In genomic region chr3:126375835-126376331, GRCh38 we compare ENCODE assay signal across 30 cellular contexts. TPM values are rescaled to one million over a fixed set of nuclear protein-coding genes. Genes with fewer than 3 reads are reported as not detected.
DNase-seq lines count a peak whose midpoint lies in the region; ATAC-seq and TF ChIP-seq lines count a peak whose summit lies in the region.
"Had no signal": no experiment of that assay in that cellular context is flagged by ENCODE, and none has a peak within 500 bp of the region (broad histone marks: within the 10 kb centered on the region; RNA-seq: fewer than 3 reads in every experiment).

No MANE protein-coding gene starts in this region.

- POLR2A ChIA-PET in WTC11 (lab: Charles Lee) = no interaction called here

- TF ChIP-seq POLR2A in right lobe of liver (IDR thresholded peaks at IDR 0.05) (no peak), suprapubic skin (IDR thresholded peaks at IDR 0.05) (no peak)

- H3K36me3 ChIP-seq in H7 (replicated peaks; ENCODE audit: control insufficient read depth, insufficient read depth, low read length) (no peaks in the 10 kb centered on the region), right lobe of liver (no peaks in the 10 kb centered on the region), suprapubic skin (no peaks in the 10 kb centered on the region)
- H3K36me3 ChIP-seq: uterus, WERI-Rb-1 had no signal

- H3K27me3 ChIP-seq in H7 (ENCODE audit: control insufficient read depth, insufficient read depth, low read length) (no peaks in the 10 kb centered on the region), right lobe of liver (no peaks in the 10 kb centered on the region), suprapubic skin (peaks cover 10% of the 10 kb centered on the region)
- H3K27me3 ChIP-seq: testis, uterus had no signal

- TF ChIP-seq EP300 in suprapubic skin (IDR thresholded peaks at IDR 0.05) = no peak

- peaks cover 20% of the 10 kb centered on the region for H3K4me1 Mint-ChIP-seq in WTC11
- H3K4me1 Mint-ChIP-seq: activated naive CD8-positive, alpha-beta T cell treated with anti-CD3 and anti-CD28 coated beads, Interleukin-2, amount 50 U/mL, for 24 hours had no signal

- H3K27ac ChIP-seq in right lobe of liver (no peak overlapping the region), suprapubic skin (no peak overlapping the region)
- H3K27ac ChIP-seq: HL-60, testis, WERI-Rb-1 had no signal

- 92% methylated on average over 6 of the region's 13 CpGs for WGBS in right lobe of liver (ENCODE audit: insufficient coverage, low coverage, low lambda C conversion rate, missing lambda C conversion rate)
- WGBS in suprapubic skin = 87% methylated on average over 9 of the region's 13 CpGs

- H3K4me3 Mint-ChIP-seq in WTC11 = no peak overlapping the region
- H3K4me3 Mint-ChIP-seq: activated naive CD8-positive, alpha-beta T cell treated with anti-CD3 and anti-CD28 coated beads, Interleukin-2, amount 50 U/mL, for 24 hours; naive thymus-derived CD4-positive, alpha-beta T cell had no signal

- no peak overlapping the region for H3K4me3 ChIP-seq in H7 (ENCODE audit: insufficient read depth, low read depth, low read length)
- no peak overlapping the region for H3K4me3 ChIP-seq in right lobe of liver
- no peak overlapping the region for H3K4me3 ChIP-seq in suprapubic skin
- H3K4me3 ChIP-seq: GM12878, skin epidermis, testis, uterus had no signal

- CTCF ChIA-PET in WTC11 (lab: Charles Lee) = interaction anchor here (0.9 to 1.0 kb wide), 2 partner anchors 13 to 242 kb away, joined by 3 to 4 read pairs; no protein-coding TSS in a partner anchor

- DNase-seq in H7 = peak; percentile 57
- DNase-seq in WTC11 (ENCODE audit: low spot score) = peak; percentile 11
- peak in 2 of 3 donors; percentile 34 to 43 for DNase-seq in right lobe of liver
- peak; percentile 44 to 71 for DNase-seq in suprapubic skin (ENCODE audit: low spot score in 2 of 2)
- no peak for DNase-seq in glomerular visceral epithelial cell (ENCODE audit: extremely low spot score)
- no peak for DNase-seq in NCI-H1092 treated with DMSO at 0.1 percent for 48 hours (lab: John Stamatoyannopoulos, UW)
- no peak for DNase-seq in SKM-1 (lab: John Stamatoyannopoulos, UW; ENCODE audit: unreplicated experiment)
- DNase-seq: activated CD4-positive, alpha-beta T cell treated with anti-CD3 and anti-CD28 coated beads, Interleukin-2, amount 50 U/mL, for 1 hour; activated naive CD4-positive, alpha-beta T cell; activated naive CD8-positive, alpha-beta T cell treated with anti-CD3 and anti-CD28 coated beads, Interleukin-2, amount 50 U/mL, for 24 hours; activated T-cell treated with anti-CD3 and anti-CD28 coated beads, Interleukin-2, amount 50 U/mL, for 48 hours; central memory CD4-positive, alpha-beta T cell; erythroblast; KG1; naive thymus-derived CD4-positive, alpha-beta T cell; NCI-H1417; NCI-H2029; NCI-H345; nucleus accumbens; SHP77 treated with DMSO at 0.1 percent for 48 hours; stimulated activated naive CD4-positive, alpha-beta T cell treated with Interleukin-2 at 50 U/mL for 16 hours; T1000; testis; uterus; WERI-Rb-1 had no signal

- TF ChIP-seq CTCF in WTC11 (IDR thresholded peaks at IDR 0.05) = no peak
- TF ChIP-seq CTCF in right lobe of liver (IDR thresholded peaks at IDR 0.05) = no peak
- TF ChIP-seq CTCF in suprapubic skin (IDR thresholded peaks at IDR 0.05) = no peak

- intact Hi-C loops in right lobe of liver (cut with DNase I) = loop anchor here in 1 of 2 donors (10.0 kb wide), 1 partner anchor 111 kb away; no protein-coding TSS in a partner anchor

- no peak overlapping the region for H3K27ac Mint-ChIP-seq in WTC11
- H3K27ac Mint-ChIP-seq: activated naive CD8-positive, alpha-beta T cell treated with anti-CD3 and anti-CD28 coated beads, Interleukin-2, amount 50 U/mL, for 24 hours; naive thymus-derived CD4-positive, alpha-beta T cell had no signal

- ATAC-seq in WTC11 (no peak), right lobe of liver (no peak)
- ATAC-seq: activated naive CD8-positive, alpha-beta T cell treated with anti-CD3 and anti-CD28 coated beads, Interleukin-2, amount 50 U/mL, for 24 hours; GM12878; naive thymus-derived CD4-positive, alpha-beta T cell had no signal

- peaks cover 13% of the 10 kb centered on the region; the same call in 1 of the 2 replicates for H3K9me3 Mint-ChIP-seq in WTC11
- H3K9me3 Mint-ChIP-seq: activated naive CD8-positive, alpha-beta T cell treated with anti-CD3 and anti-CD28 coated beads, Interleukin-2, amount 50 U/mL, for 24 hours; naive thymus-derived CD4-positive, alpha-beta T cell had no signal

- peaks cover 2% of the 10 kb centered on the region; the same call in 1 of the 2 replicates for H3K27me3 Mint-ChIP-seq in WTC11 (ENCODE audit: low read depth)

- H3K4me1 ChIP-seq in right lobe of liver (peaks cover 0 to 28% (median 11%) of the 10 kb centered on the region in 4 donors), suprapubic skin (peaks cover 5% of the 10 kb centered on the region)

- H3K9me3 ChIP-seq in right lobe of liver (no peaks in the 10 kb centered on the region), suprapubic skin (no peaks in the 10 kb centered on the region)
- H3K9me3 ChIP-seq: testis, uterus had no signal

- H3K36me3 Mint-ChIP-seq in WTC11 = peaks cover 3% of the 10 kb centered on the region; the same call in 1 of the 2 replicates
- H3K36me3 Mint-ChIP-seq: naive thymus-derived CD4-positive, alpha-beta T cell had no signal

TF ChIP-seq in WTC11, 78 proteins besides CTCF, POLR2A, EP300 and RAD21 (continues in another document):
- TF ChIP-seq JAZF1 (CRISPR knock-in tag; IDR thresholded peaks at IDR 0.05) = no peak
- TF ChIP-seq TEAD4 (CRISPR knock-in tag; IDR thresholded peaks at IDR 0.05) = no peak
- TF ChIP-seq IRF1 (CRISPR knock-in tag; IDR thresholded peaks at IDR 0.05) = no peak
- TF ChIP-seq RELA (CRISPR knock-in tag; IDR thresholded peaks at IDR 0.05; ENCODE audit: borderline replicate concordance) = no peak
- TF ChIP-seq GRHL2 (CRISPR knock-in tag; IDR thresholded peaks at IDR 0.05; ENCODE audit: insufficient replicate concordance, severe bottlenecking) = no peak
- no peak for TF ChIP-seq ZSCAN18 (CRISPR knock-in tag; IDR thresholded peaks at IDR 0.05)
- no peak for TF ChIP-seq ARID4B (CRISPR knock-in tag; IDR thresholded peaks at IDR 0.05; ENCODE audit: borderline replicate concordance)

RNA-seq across cellular contexts. Expression of gene KLF15, which starts 18.7 kb away (rescaled TPM):
- 8.5 and 10.5 TPM in 2 replicates for total RNA-seq in H7 (2014; rRNA removed; shearing (Covaris generic))
- total RNA-seq in WTC11 (2021) (12.1 to 14.7 TPM (median 13.0 TPM) in 3 replicates), right lobe of liver (100 to 1,000 TPM in 2 of 6 experiments, 10 to 100 TPM in 4; 14.4 to 112 (median 89.3) TPM), suprapubic skin (10 to 100 TPM in 3 of 4 donors, 1 to 10 TPM in 1; 7.3 to 19.2 (median 14.3) TPM)

RNA-seq across cellular contexts. Expression of gene CFAP100, which starts 18.8 kb away (rescaled TPM):
- 0.24 and 1.5 TPM in 2 replicates for total RNA-seq in H7 (2014; rRNA removed; shearing (Covaris generic))
- 0.41 TPM in 1 of 3 replicates, not detected in the others for total RNA-seq in WTC11 (2021)
- total RNA-seq in right lobe of liver = not detected
- total RNA-seq in suprapubic skin = not detected
- total RNA-seq: GM12878; liver; naive thymus-derived CD4-positive, alpha-beta T cell; pulmonary artery endothelial cell had no signal

Comparison
In these comparisons a context has a peak if more than half of its experiments do, and no peak if none do; other contexts are left out.
1. DNase-seq: peak in H7 (single experiment), WTC11 (single experiment), right lobe of liver (2 of 3) and suprapubic skin (2 of 2); none in glomerular visceral epithelial cell (single experiment), NCI-H1092 treated with DMSO at 0.1 percent for 48 hours (single experiment) and SKM-1 (single experiment).